In genomic region chr3:85912981-85913380, GRCh38 we compare ENCODE assay signal across 32 cellular contexts.
DNase-seq lines count a peak whose midpoint lies in the region; ATAC-seq and TF ChIP-seq lines count a peak whose summit lies in the region.
"Had no signal": no experiment of that assay in that cellular context is flagged by ENCODE, and none has a peak within 500 bp of the region (broad histone marks: within the 10 kb centered on the region; RNA-seq: fewer than 3 reads in every experiment).

No MANE protein-coding gene starts in this region.

- no peak for TF ChIP-seq POLR2A in prostate gland (IDR thresholded peaks at IDR 0.05)

- H3K4me3 ChIP-seq in RWPE2 (ENCODE audit: severe bottlenecking), result no peak overlapping the region
- no peak overlapping the region for H3K4me3 ChIP-seq in prostate gland
- H3K4me3 ChIP-seq: cardiac muscle cell, colonic mucosa, GM23338, stomach, transverse colon had no signal

- TF ChIP-seq CTCF in RWPE2 (IDR thresholded peaks at IDR 0.05; ENCODE audit: poor library complexity, severe bottlenecking) (no peak), foreskin keratinocyte (conservative IDR thresholded peaks at IDR 0.05) (no peak), prostate gland (IDR thresholded peaks at IDR 0.05) (no peak)

- intact Hi-C loops in prostate gland (cut with DNase I), result no loop called here

- 80% methylated on average over 2 of the region's 2 CpGs for WGBS in prostate gland

- H3K27me3 ChIP-seq in RWPE2 (ENCODE audit: insufficient read depth, poor library complexity, severe bottlenecking), result no peaks in the 10 kb centered on the region
- H3K27me3 ChIP-seq in foreskin keratinocyte, result no peaks in the 10 kb centered on the region
- no peaks in the 10 kb centered on the region for H3K27me3 ChIP-seq in prostate gland (replicated peaks; ENCODE audit: insufficient read depth)
- H3K27me3 ChIP-seq: cardiac muscle cell, colonic mucosa, stomach, transverse colon had no signal

- peaks cover 5% of the 10 kb centered on the region for H3K4me1 ChIP-seq in RWPE2 (ENCODE audit: insufficient read depth, poor library complexity, severe bottlenecking)
- H3K4me1 ChIP-seq in foreskin keratinocyte, result no peaks in the 10 kb centered on the region
- no peaks in the 10 kb centered on the region for H3K4me1 ChIP-seq in prostate gland (replicated peaks)
- H3K4me1 ChIP-seq: colonic mucosa, stomach, transverse colon had no signal

- ATAC-seq in RWPE2 (ENCODE audit: low read depth) (peak; percentile 94), foreskin keratinocyte (peak; percentile 28), HG03460 (IDR thresholded peaks at IDR 0.05; ENCODE audit: unreplicated experiment) (no peak)
- ATAC-seq: activated naive CD4-positive, alpha-beta T cell treated with anti-CD3 and anti-CD28 coated beads, Interleukin-2, amount 50 U/mL, for 72 hours; GM23338; sciatic nerve; WTC11 had no signal

- H3K27ac ChIP-seq in RWPE2 (ENCODE audit: poor library complexity, severe bottlenecking), result no peak overlapping the region
- no peak overlapping the region for H3K27ac ChIP-seq in foreskin keratinocyte
- H3K27ac ChIP-seq in prostate gland, result no peak overlapping the region
- H3K27ac ChIP-seq: 22Rv1, cardiac muscle cell, colonic mucosa, epithelial cell of prostate, stomach, transverse colon had no signal

- H3K9me3 ChIP-seq in RWPE2 (ENCODE audit: severe bottlenecking) (no peaks in the 10 kb centered on the region), prostate gland (no peaks in the 10 kb centered on the region)
- H3K9me3 ChIP-seq: colonic mucosa, stomach, transverse colon had no signal

- H3K36me3 ChIP-seq in RWPE2 (ENCODE audit: low read depth), result no peaks in the 10 kb centered on the region
- H3K36me3 ChIP-seq in prostate gland, result no peaks in the 10 kb centered on the region
- H3K36me3 ChIP-seq: cardiac muscle cell, colonic mucosa, stomach, transverse colon had no signal

- DNase-seq in DMS53 (lab: John Stamatoyannopoulos, UW), result peak; percentile 20
- DNase-seq in DMS53 treated with DMSO at 0.1 percent for 48 hours (lab: John Stamatoyannopoulos, UW; ENCODE audit: unreplicated experiment), result no peak
- DNase-seq in RWPE2 (ENCODE audit: low spot score), result no peak
- peak; percentile 1 to 14 for DNase-seq in foreskin keratinocyte
- no peak for DNase-seq in T-helper 2 cell
- no peak for DNase-seq in iPS-NIHi11 (ENCODE audit: low spot score)
- DNase-seq in prostate gland (ENCODE audit: low spot score), result no peak
- DNase-seq: activated CD4-positive, alpha-beta T cell treated with anti-CD3 and anti-CD28 coated beads, Interleukin-2, amount 10 ng/mL, durations not matched to agents 24 days and 14 days; activated CD8-positive, alpha-beta memory T cell treated with anti-CD3 and anti-CD28 coated beads for 24 hours; activated effector memory CD4-positive, alpha-beta T cell treated with Interleukin-2 at 50 U/mL for 16 hours; activated T-cell treated with anti-CD3 and anti-CD28 coated beads, Interleukin-2, amount 50 U/mL, for 1 hour; amygdala; C1 segment of cervical spinal cord; colonic mucosa; effector CD8-positive, alpha-beta T cell; naive B cell; NCI-H1436 treated with DMSO at 0.1 percent for 48 hours; NCI-H2107; NCI-H774; posterior cingulate gyrus; RPMI8226; stimulated activated CD4-positive, alpha-beta T cell treated with anti-CD3 and anti-CD28 coated beads, Interleukin-4, amount 100 ng/mL, for 1 hour; stomach; transverse colon had no signal

Comparison
In these comparisons a context has a peak if more than half of its experiments do, and no peak if none do; other contexts are left out.
1. DNase-seq: peak in DMS53 (single experiment) and foreskin keratinocyte (2 of 2); none in DMS53 treated with DMSO at 0.1 percent for 48 hours (single experiment), RWPE2 (single experiment), T-helper 2 cell (0 of 5), iPS-NIHi11 (single experiment) and prostate gland (single experiment).